ENCODE assay signal across 1 cellular context in the genomic region with DNA sequence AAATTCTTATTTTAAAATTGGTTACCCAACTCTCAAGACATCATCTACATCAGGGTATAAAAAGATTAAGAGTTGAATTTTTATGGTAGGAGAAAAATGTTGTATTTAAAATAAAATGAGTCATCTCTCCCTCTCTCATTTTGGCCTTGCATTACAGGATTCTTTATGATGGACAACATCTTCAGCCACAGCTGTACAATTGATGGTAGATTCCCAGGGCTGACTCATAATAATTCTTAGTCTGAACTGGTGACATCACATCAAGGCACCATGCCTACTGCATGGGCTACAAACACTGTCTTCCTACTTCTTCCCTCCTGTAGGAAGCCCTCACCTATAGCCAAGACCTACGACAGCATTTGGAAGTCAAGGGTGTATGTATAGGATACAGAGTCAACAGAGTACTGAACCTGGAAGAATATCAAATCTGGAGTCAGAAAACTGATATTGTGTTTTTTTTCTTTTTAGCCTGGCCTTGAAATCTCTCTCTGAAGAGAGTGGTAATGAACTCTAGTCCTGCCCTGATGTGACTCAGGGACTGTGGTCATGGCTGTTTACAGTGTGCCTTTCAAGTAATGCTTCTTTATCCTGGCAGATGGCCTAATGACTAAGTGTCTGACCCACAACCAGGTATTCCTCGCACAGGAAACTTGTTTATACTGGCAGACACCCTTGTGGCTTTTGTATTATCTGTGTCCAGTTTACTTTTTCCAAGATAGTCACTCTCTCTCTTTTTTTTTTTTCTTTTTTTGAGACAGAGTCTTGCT.
TF ChIP-seq lines count a peak whose summit lies in the region.

No MANE protein-coding gene starts in this region.

TF ChIP-seq in HCT116, 20 proteins besides CTCF, POLR2A, EP300 and RAD21 (continued from another document):
- TF ChIP-seq, protein P1, sequence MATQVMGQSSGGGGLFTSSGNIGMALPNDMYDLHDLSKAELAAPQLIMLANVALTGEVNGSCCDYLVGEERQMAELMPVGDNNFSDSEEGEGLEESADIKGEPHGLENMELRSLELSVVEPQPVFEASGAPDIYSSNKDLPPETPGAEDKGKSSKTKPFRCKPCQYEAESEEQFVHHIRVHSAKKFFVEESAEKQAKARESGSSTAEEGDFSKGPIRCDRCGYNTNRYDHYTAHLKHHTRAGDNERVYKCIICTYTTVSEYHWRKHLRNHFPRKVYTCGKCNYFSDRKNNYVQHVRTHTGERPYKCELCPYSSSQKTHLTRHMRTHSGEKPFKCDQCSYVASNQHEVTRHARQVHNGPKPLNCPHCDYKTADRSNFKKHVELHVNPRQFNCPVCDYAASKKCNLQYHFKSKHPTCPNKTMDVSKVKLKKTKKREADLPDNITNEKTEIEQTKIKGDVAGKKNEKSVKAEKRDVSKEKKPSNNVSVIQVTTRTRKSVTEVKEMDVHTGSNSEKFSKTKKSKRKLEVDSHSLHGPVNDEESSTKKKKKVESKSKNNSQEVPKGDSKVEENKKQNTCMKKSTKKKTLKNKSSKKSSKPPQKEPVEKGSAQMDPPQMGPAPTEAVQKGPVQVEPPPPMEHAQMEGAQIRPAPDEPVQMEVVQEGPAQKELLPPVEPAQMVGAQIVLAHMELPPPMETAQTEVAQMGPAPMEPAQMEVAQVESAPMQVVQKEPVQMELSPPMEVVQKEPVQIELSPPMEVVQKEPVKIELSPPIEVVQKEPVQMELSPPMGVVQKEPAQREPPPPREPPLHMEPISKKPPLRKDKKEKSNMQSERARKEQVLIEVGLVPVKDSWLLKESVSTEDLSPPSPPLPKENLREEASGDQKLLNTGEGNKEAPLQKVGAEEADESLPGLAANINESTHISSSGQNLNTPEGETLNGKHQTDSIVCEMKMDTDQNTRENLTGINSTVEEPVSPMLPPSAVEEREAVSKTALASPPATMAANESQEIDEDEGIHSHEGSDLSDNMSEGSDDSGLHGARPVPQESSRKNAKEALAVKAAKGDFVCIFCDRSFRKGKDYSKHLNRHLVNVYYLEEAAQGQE (IDR thresholded peaks at IDR 0.05; ENCODE audit: low read depth): no peak
- TF ChIP-seq, protein P2, sequence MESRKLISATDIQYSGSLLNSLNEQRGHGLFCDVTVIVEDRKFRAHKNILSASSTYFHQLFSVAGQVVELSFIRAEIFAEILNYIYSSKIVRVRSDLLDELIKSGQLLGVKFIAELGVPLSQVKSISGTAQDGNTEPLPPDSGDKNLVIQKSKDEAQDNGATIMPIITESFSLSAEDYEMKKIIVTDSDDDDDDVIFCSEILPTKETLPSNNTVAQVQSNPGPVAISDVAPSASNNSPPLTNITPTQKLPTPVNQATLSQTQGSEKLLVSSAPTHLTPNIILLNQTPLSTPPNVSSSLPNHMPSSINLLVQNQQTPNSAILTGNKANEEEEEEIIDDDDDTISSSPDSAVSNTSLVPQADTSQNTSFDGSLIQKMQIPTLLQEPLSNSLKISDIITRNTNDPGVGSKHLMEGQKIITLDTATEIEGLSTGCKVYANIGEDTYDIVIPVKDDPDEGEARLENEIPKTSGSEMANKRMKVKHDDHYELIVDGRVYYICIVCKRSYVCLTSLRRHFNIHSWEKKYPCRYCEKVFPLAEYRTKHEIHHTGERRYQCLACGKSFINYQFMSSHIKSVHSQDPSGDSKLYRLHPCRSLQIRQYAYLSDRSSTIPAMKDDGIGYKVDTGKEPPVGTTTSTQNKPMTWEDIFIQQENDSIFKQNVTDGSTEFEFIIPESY (IDR thresholded peaks at IDR 0.05; ENCODE audit: extremely low read depth, insufficient replicate concordance, low read length): no peak
- TF ChIP-seq SIN3A (IDR thresholded peaks at IDR 0.05; ENCODE audit: low read depth) (0 out of 2 replicates have a peak, but pooled peaks have one; percentile 31), CBX3 (IDR thresholded peaks at IDR 0.05; ENCODE audit: low read depth) (no peak), JUND (IDR thresholded peaks at IDR 0.05) (peak; percentile 36), EZH2 (IDR thresholded peaks at IDR 0.05) (no peak), EGR1 (IDR thresholded peaks at IDR 0.05; ENCODE audit: low read depth) (no peak), ZFX (IDR thresholded peaks at IDR 0.05) (no peak)
